Comparison of ENCODE assay signal across 9 cellular contexts in the genomic region with DNA sequence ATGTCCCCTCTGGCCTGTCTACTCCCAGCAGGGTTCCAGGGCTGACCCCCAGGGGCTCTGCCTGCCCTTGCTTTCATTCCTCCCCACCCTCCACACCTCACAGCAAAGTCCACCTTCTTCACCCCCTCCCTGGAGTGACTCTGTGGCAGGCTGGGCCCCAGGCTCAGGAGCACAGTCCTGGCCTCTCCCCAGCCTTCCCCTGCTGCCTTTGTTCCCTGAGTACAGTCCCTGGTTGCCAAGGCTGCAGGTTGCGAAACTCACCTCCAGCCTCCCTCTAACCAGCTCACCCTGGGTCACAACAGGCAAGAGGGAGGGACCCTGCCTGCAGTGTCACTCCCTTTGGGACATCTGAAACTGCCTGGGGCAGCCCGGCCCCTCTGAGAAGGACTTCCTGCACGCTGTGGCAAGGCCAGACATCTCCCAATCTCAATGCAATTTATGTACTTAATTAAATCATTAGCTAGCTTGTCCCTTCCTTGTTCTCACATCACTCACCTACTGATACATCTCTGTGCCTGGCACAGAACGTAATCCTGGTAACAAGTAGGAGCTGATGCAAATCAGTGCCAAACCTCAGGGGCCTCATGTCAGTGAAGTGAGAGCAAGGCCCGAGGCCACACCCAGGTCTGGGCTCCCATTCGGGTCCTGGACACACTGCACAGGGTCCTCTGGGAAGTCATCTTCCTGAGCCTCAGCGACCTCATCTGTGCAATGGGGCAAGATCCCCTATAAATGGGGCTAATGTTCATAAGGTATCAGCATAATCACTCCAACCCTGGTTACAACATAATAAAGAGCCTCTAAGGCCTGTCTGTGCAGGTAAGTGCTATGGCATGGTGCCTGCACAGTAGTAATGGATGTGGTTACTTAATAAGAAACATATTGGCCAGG. TPM values are rescaled to one million over a fixed set of nuclear protein-coding genes. Genes with fewer than 3 reads are reported as not detected.
DNase-seq lines count a peak whose midpoint lies in the region; ATAC-seq and TF ChIP-seq lines count a peak whose summit lies in the region.
"Had no signal": no experiment of that assay in that cellular context is flagged by ENCODE, and none has a peak within 500 bp of the region (broad histone marks: within the 10 kb centered on the region; RNA-seq: fewer than 3 reads in every experiment).

No MANE protein-coding gene starts in this region.

- no peaks in the 10 kb centered on the region for H3K9me3 Mint-ChIP-seq in mesothelial cell of epicardium

- TF ChIP-seq CTCF in mesothelial cell of epicardium (IDR thresholded peaks at IDR 0.05; ENCODE audit: unreplicated experiment): no peak

- H3K27me3 Mint-ChIP-seq in mesothelial cell of epicardium (ENCODE audit: low read depth): no peaks in the 10 kb centered on the region

- DNase-seq in LHCN-M2 (ENCODE audit: low read depth) (peak; percentile 11), astrocyte of the hippocampus (ENCODE audit: low read depth, low spot score) (peak; percentile 22), mesothelial cell of epicardium (ENCODE audit: low spot score in 2 of 2, unreplicated experiment in 2 of 2) (no peak), epidermal melanocyte (ENCODE audit: insufficient read length, low spot score) (no peak)
- no peak for DNase-seq in activated T-cell treated with anti-CD3 and anti-CD28 coated beads, Interleukin-2, amount 50 U/mL, for 48 hours

- H3K27ac Mint-ChIP-seq in mesothelial cell of epicardium: peak overlapping the region; percentile 71

- H3K4me3 Mint-ChIP-seq in mesothelial cell of epicardium: no peak overlapping the region

- peaks cover 12% of the 10 kb centered on the region for H3K4me1 Mint-ChIP-seq in mesothelial cell of epicardium

- H3K36me3 Mint-ChIP-seq in mesothelial cell of epicardium: no peaks in the 10 kb centered on the region

- peak; percentile 61 for ATAC-seq in GM18867 (IDR thresholded peaks at IDR 0.05; ENCODE audit: unreplicated experiment)
- no peak for ATAC-seq in GM19328 (IDR thresholded peaks at IDR 0.05; ENCODE audit: unreplicated experiment)
- ATAC-seq in HG03095 (IDR thresholded peaks at IDR 0.05; ENCODE audit: unreplicated experiment): no peak
- ATAC-seq: Panc1 had no signal

RNA-seq across cellular contexts. Expression of a gene that starts 27.3 kb away (rescaled TPM):
- total RNA-seq in LHCN-M2 (2014; rRNA removed) (6.0 and 8.6 TPM in 2 replicates), mesothelial cell of epicardium (10.1 to 12.2 TPM (median 11.5 TPM) in 3 replicates)
- 6.1 TPM for polyA plus RNA-seq in LHCN-M2 (2012)

RNA-seq across cellular contexts. Expression of a gene that starts 46.1 kb away (rescaled TPM):
- total RNA-seq in LHCN-M2 (2014; rRNA removed): under 0.01 and 0.11 TPM in 2 replicates
- polyA plus RNA-seq in LHCN-M2 (2012): 0.51 TPM
- total RNA-seq in mesothelial cell of epicardium: 5.9 to 6.3 TPM (median 5.9 TPM) in 3 replicates

Comparison
In these comparisons a context has a peak if more than half of its experiments do, and no peak if none do; other contexts are left out.
1. DNase-seq: peak in LHCN-M2 (single experiment) and astrocyte of the hippocampus (single experiment); none in mesothelial cell of epicardium (0 of 2), activated T-cell treated with anti-CD3 and anti-CD28 coated beads, Interleukin-2, amount 50 U/mL, for 48 hours (0 of 2) and epidermal melanocyte (single experiment).